ENCODE assay signal across 19 cellular contexts in genomic region chr7:91569702-91570457, GRCh38.
DNase-seq lines count a peak whose midpoint lies in the region; ATAC-seq, FAIRE-seq and TF ChIP-seq lines count a peak whose summit lies in the region.
"Had no signal": no experiment of that assay in that cellular context is flagged by ENCODE, and none has a peak within 500 bp of the region (broad histone marks: within the 10 kb centered on the region; RNA-seq: fewer than 3 reads in every experiment).

No MANE protein-coding gene starts in this region.

- ATAC-seq in GM19455 (IDR thresholded peaks at IDR 0.05; ENCODE audit: unreplicated experiment): no peak
- ATAC-seq in HG02981 (IDR thresholded peaks at IDR 0.05; ENCODE audit: unreplicated experiment): no peak
- ATAC-seq: activated CD8-positive, alpha-beta T cell treated with anti-CD3 and anti-CD28 coated beads for 36 hours; activated T-cell treated with anti-CD3 and anti-CD28 coated beads, Interleukin-2, amount 50 U/mL, for 4 hours; body of pancreas; naive thymus-derived CD4-positive, alpha-beta T cell; T-cell had no signal

- TF ChIP-seq CTCF in fibroblast of the aortic adventitia (IDR thresholded peaks at IDR 0.05; ENCODE audit: insufficient read depth, low read length): no peak

- no peak overlapping the region for H3K4me3 ChIP-seq in fibroblast of the aortic adventitia (ENCODE audit: low read depth, low read length)
- H3K4me3 ChIP-seq: BLaER1 treated with 17β-estradiol and CSF1 and Interleukin-3, amounts not matched to agents 10 nM and 100 nM; body of pancreas; colonic mucosa; thyroid gland had no signal

- DNase-seq in NCI-H2196 (lab: John Stamatoyannopoulos, UW; ENCODE audit: unreplicated experiment): peak; percentile 57
- no peak for DNase-seq in NCI-H2196 treated with DMSO at 0.1 percent for 48 hours (lab: John Stamatoyannopoulos, UW; ENCODE audit: unreplicated experiment)
- DNase-seq in NCI-H510A treated with DMSO at 0.1 percent for 48 hours (lab: John Stamatoyannopoulos, UW): peak; percentile 46
- DNase-seq in fibroblast of the aortic adventitia (ENCODE audit: low read depth): peak; percentile 68
- DNase-seq in urothelium cell line (ENCODE audit: low spot score): no peak
- DNase-seq in HTR-8/SVneo (ENCODE audit: insufficient read length, low spot score): no peak
- DNase-seq: activated CD8-positive, alpha-beta T cell treated with anti-CD3 and anti-CD28 coated beads for 36 hours; activated T-cell treated with anti-CD3 and anti-CD28 coated beads, Interleukin-2, amount 50 U/mL, for 4 hours; body of pancreas; colonic mucosa; MM.1S; naive thymus-derived CD4-positive, alpha-beta T cell; NCI-H2081; T-cell; thyroid gland had no signal

- FAIRE-seq in urothelium cell line (lab: Jason Lieb, UNC) (peak; percentile 5), HTR-8/SVneo (lab: Jason Lieb, UNC) (no peak)
- FAIRE-seq: endometrium had no signal

Comparison
In these comparisons a context has a peak if more than half of its experiments do, and no peak if none do; other contexts are left out.
1. DNase-seq: peak in NCI-H2196 (single experiment), NCI-H510A treated with DMSO at 0.1 percent for 48 hours (single experiment) and fibroblast of the aortic adventitia (single experiment); none in NCI-H2196 treated with DMSO at 0.1 percent for 48 hours (single experiment), urothelium cell line (single experiment) and HTR-8/SVneo (single experiment).